Comparison of ENCODE assay signal across 8 cellular contexts in the genomic region with DNA sequence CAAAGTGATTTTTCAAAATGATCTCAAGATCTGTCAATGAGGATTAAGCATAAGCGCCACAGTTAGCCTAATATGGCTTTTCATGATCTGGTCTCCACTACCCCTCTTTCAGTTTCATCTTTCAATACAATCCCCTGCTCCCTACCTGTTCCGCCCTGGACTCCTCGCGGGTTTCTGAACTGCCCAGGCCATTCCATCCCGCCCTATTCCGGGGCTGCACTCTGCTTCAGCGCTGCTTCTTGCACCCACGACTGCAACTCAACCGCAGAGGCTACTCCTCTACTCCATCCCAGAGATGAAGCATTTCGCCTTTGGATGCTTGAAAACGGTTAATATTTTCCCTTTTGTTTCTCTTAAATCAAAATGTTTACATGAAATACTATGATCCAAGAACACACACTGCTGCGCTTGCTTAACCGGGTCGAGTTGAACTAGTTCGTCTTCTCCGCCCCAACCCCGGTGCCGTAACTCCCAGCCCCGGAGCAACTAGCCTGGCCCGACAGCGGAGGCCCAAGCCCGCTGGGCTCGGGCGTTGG. TPM values are rescaled to one million over a fixed set of nuclear protein-coding genes. Genes with fewer than 3 reads are reported as not detected.
A peak's percentile ranks its signal among the peaks of the same experiment; 100 is the strongest.
DNase-seq lines count a peak whose midpoint lies in the region; ATAC-seq and TF ChIP-seq lines count a peak whose summit lies in the region.

No MANE protein-coding gene starts in this region.

- peak overlapping the region; percentile 38 to 58 for H3K4me3 ChIP-seq in body of pancreas

- H3K4me1 Mint-ChIP-seq in activated T-cell treated with anti-CD3 and anti-CD28 coated beads, Interleukin-2, amount 50 U/mL, for 24 hours (ENCODE audit: low read depth), result peaks cover 65% of the 10 kb centered on the region

- WGBS in body of pancreas, 2 donors, result 1% methylated on average over 23 to 24 of the region's 24 CpGs

- peak overlapping the region; percentile 98 for H3K27ac Mint-ChIP-seq in activated T-cell treated with anti-CD3 and anti-CD28 coated beads, Interleukin-2, amount 50 U/mL, for 24 hours

- H3K27me3 ChIP-seq in body of pancreas (no peaks in the 10 kb centered on the region), layer of hippocampus (ENCODE audit: control insufficient read depth, insufficient read depth, low read length) (no peaks in the 10 kb centered on the region)

- H3K36me3 ChIP-seq in body of pancreas (replicated peaks in 1 of 2; ENCODE audit: insufficient read depth in 1 of 2, low read depth in 2 of 2), result no peaks in the 10 kb centered on the region

- ATAC-seq in HG02642 (IDR thresholded peaks at IDR 0.05; ENCODE audit: poor library complexity, unreplicated experiment) (peak; percentile 23), body of pancreas (peak; percentile 17)

- intact Hi-C loops in body of pancreas (cut with DNase I), result no loop called here

- peak overlapping the region; percentile 86 for H3K4me3 Mint-ChIP-seq in activated T-cell treated with anti-CD3 and anti-CD28 coated beads, Interleukin-2, amount 50 U/mL, for 24 hours

- peaks cover 36% of the 10 kb centered on the region for H3K4me1 ChIP-seq in body of pancreas

- no peak for TF ChIP-seq CTCF in body of pancreas (IDR thresholded peaks at IDR 0.05)

- peaks cover 51% of the 10 kb centered on the region for H3K36me3 Mint-ChIP-seq in activated T-cell treated with anti-CD3 and anti-CD28 coated beads, Interleukin-2, amount 50 U/mL, for 24 hours (ENCODE audit: low read depth)

- no peaks in the 10 kb centered on the region for H3K9me3 ChIP-seq in body of pancreas

- no peaks in the 10 kb centered on the region for H3K9me3 Mint-ChIP-seq in activated T-cell treated with anti-CD3 and anti-CD28 coated beads, Interleukin-2, amount 50 U/mL, for 24 hours

- no peaks in the 10 kb centered on the region for H3K27me3 Mint-ChIP-seq in activated T-cell treated with anti-CD3 and anti-CD28 coated beads, Interleukin-2, amount 50 U/mL, for 24 hours

- no peak for TF ChIP-seq POLR2A in body of pancreas (IDR thresholded peaks at IDR 0.05)

- no peak for DNase-seq in activated T-cell treated with anti-CD3 and anti-CD28 coated beads, Interleukin-2, amount 50 U/mL, for 24 hours
- no peak for DNase-seq in activated T-cell treated with anti-CD3 and anti-CD28 coated beads for 4 hours
- DNase-seq in NCI-H510A (lab: John Stamatoyannopoulos, UW), result peak; percentile 29
- peak in 2 of 4 donors; percentile 23 to 25 for DNase-seq in body of pancreas
- DNase-seq in substantia nigra (lab: John Stamatoyannopoulos, UW), result peak in 5 of 49 donors; percentile 31 to 59 (median 40)
- no peak for DNase-seq in mucosa of gallbladder (ENCODE audit: low spot score)

- peak overlapping the region; percentile 85 to 95 (median 92) for H3K27ac ChIP-seq in body of pancreas
- peak overlapping the region; percentile 92 for H3K27ac ChIP-seq in layer of hippocampus (ENCODE audit: low read depth, low read length)
- peak overlapping the region; percentile 83 for H3K27ac ChIP-seq in substantia nigra (ENCODE audit: low read depth, low read length, poor library complexity, severe bottlenecking)

RNA-seq across cellular contexts. Expression of a gene that starts 0.7 kb away (rescaled TPM):
- 10 to 100 TPM; 19.7 to 37.6 TPM for total RNA-seq in body of pancreas
- 33.6 TPM for total RNA-seq in mucosa of gallbladder
